1 cellular context compared by ENCODE assay signal in the genomic region with DNA sequence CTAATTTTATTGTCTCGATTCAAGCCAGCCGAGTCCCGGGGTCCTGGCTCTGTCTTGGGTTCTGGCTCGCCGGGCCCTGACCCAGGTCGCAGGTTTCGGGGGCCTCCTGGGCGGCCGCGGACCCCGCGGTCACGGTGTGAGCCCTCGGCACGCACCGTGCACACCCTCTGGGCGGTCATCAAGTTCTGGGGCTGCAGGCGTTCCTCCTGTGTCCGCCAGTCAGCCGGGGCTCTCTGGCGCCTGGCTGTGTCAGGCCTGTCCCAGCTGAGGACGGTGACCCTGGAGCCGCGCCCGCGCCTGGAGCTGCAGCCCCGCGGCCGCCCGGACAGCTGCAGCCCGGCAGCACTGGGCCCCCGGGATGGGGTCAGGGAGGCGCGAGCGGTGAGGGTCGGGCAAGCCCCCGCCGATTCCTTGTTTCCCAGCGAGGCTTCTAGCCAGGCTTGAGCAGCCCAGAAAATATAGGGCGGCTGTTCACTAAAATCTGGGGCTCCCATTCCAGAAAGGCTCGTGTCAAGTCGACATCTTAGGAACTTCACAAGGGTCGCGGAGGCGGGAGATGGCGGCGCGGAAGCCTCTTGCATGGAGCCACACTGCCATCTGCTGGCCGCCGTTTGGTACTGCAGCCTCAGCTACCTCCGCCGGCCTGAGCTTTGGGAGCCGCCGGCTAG.
A peak's percentile ranks its signal among the peaks of the same experiment; 100 is the strongest.
TF ChIP-seq lines count a peak whose summit lies in the region.

No MANE protein-coding gene starts in this region.

TF ChIP-seq in K562, 482 proteins besides CTCF, POLR2A, EP300 and RAD21 (continued from another document):
- TF ChIP-seq, protein P1, sequence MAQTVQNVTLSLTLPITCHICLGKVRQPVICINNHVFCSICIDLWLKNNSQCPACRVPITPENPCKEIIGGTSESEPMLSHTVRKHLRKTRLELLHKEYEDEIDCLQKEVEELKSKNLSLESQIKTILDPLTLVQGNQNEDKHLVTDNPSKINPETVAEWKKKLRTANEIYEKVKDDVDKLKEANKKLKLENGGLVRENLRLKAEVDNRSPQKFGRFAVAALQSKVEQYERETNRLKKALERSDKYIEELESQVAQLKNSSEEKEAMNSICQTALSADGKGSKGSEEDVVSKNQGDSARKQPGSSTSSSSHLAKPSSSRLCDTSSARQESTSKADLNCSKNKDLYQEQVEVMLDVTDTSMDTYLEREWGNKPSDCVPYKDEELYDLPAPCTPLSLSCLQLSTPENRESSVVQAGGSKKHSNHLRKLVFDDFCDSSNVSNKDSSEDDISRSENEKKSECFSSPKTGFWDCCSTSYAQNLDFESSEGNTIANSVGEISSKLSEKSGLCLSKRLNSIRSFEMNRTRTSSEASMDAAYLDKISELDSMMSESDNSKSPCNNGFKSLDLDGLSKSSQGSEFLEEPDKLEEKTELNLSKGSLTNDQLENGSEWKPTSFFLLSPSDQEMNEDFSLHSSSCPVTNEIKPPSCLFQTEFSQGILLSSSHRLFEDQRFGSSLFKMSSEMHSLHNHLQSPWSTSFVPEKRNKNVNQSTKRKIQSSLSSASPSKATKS (CRISPR knock-in tag; IDR thresholded peaks at IDR 0.05), result no peak
- no peak for TF ChIP-seq RFX7 (CRISPR knock-in tag; IDR thresholded peaks at IDR 0.05)
- TF ChIP-seq, protein P2, sequence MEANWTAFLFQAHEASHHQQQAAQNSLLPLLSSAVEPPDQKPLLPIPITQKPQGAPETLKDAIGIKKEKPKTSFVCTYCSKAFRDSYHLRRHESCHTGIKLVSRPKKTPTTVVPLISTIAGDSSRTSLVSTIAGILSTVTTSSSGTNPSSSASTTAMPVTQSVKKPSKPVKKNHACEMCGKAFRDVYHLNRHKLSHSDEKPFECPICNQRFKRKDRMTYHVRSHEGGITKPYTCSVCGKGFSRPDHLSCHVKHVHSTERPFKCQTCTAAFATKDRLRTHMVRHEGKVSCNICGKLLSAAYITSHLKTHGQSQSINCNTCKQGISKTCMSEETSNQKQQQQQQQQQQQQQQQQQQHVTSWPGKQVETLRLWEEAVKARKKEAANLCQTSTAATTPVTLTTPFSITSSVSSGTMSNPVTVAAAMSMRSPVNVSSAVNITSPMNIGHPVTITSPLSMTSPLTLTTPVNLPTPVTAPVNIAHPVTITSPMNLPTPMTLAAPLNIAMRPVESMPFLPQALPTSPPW (CRISPR knock-in tag; IDR thresholded peaks at IDR 0.05), result 0 out of 2 replicates have a peak, but pooled peaks have one; percentile 13
- no peak for TF ChIP-seq ZNF311 (CRISPR knock-in tag; IDR thresholded peaks at IDR 0.05)
- TF ChIP-seq LCOR (CRISPR knock-in tag; IDR thresholded peaks at IDR 0.05), result 0 out of 2 replicates have a peak, but pooled peaks have one; percentile 16
- no peak for TF ChIP-seq SRSF9 (IDR thresholded peaks at IDR 0.05; ENCODE audit: borderline replicate concordance, low read depth, low read length)
- no peak for TF ChIP-seq NUFIP1 (IDR thresholded peaks at IDR 0.05; ENCODE audit: partially characterized antibody)
- TF ChIP-seq TAF9B (IDR thresholded peaks at IDR 0.05; ENCODE audit: partially characterized antibody), result no peak
